In genomic region chr10:118481871-118482270, GRCh38 we compare ENCODE assay signal across 17 cellular contexts.
"Had no signal": no experiment of that assay in that cellular context is flagged by ENCODE, and none has a peak within 500 bp of the region (broad histone marks: within the 10 kb centered on the region; RNA-seq: fewer than 3 reads in every experiment).

No MANE protein-coding gene starts in this region.

- H3K36me3 Mint-ChIP-seq: naive thymus-derived CD4-positive, alpha-beta T cell; stimulated activated naive B cell treated with anti-CD40 and anti-IgM and Interleukin-4, amounts not matched to agents 10 μg/mL and 1 μg/mL and 100 μg/mL, for 72 hours had no signal

- H3K36me3 ChIP-seq: colonic mucosa, heart left ventricle, sigmoid colon, thoracic aorta, transverse colon had no signal

- H3K4me1 ChIP-seq: colonic mucosa, heart left ventricle, sigmoid colon had no signal

- DNase-seq: colonic mucosa; effector CD4-positive, alpha-beta T cell; endodermal cell; heart left ventricle; hippocampal formation; mesendoderm; naive thymus-derived CD4-positive, alpha-beta T cell; posterior cingulate gyrus; sigmoid colon; stimulated activated CD4-positive, alpha-beta T cell treated with anti-CD3 and anti-CD28 coated beads, Interleukin-2, amount 100 ng/mL, for 24 hours; stimulated activated CD4-positive, alpha-beta T cell treated with anti-CD3 and anti-CD28 coated beads, Interleukin-4, amount 100 ng/mL, for 4 hours; stimulated activated naive B cell treated with anti-CD40 and anti-IgM and Interleukin-4, amounts not matched to agents 10 μg/mL and 1 μg/mL and 100 μg/mL, for 72 hours; stimulated activated naive CD8-positive, alpha-beta T cell treated with anti-CD3 and anti-CD28 coated beads, Interleukin-15, amount 100 ng/mL, for 72 hours; transverse colon had no signal

- H3K4me1 Mint-ChIP-seq: endodermal cell; naive thymus-derived CD4-positive, alpha-beta T cell; stimulated activated naive B cell treated with anti-CD40 and anti-IgM and Interleukin-4, amounts not matched to agents 10 μg/mL and 1 μg/mL and 100 μg/mL, for 72 hours; stimulated activated naive CD8-positive, alpha-beta T cell treated with anti-CD3 and anti-CD28 coated beads, Interleukin-15, amount 100 ng/mL, for 72 hours had no signal

- H3K27me3 Mint-ChIP-seq: stimulated activated naive B cell treated with anti-CD40 and anti-IgM and Interleukin-4, amounts not matched to agents 10 μg/mL and 1 μg/mL and 100 μg/mL, for 72 hours had no signal

- H3K9me3 Mint-ChIP-seq: endodermal cell, neural crest cell had no signal

- H3K4me3 ChIP-seq: colonic mucosa, heart left ventricle, sigmoid colon, skin epidermis, thoracic aorta, transverse colon had no signal

- H3K27ac Mint-ChIP-seq: endodermal cell; naive thymus-derived CD4-positive, alpha-beta T cell; stimulated activated naive B cell treated with anti-CD40 and anti-IgM and Interleukin-4, amounts not matched to agents 10 μg/mL and 1 μg/mL and 100 μg/mL, for 72 hours; stimulated activated naive CD8-positive, alpha-beta T cell treated with anti-CD3 and anti-CD28 coated beads, Interleukin-15, amount 100 ng/mL, for 72 hours had no signal

- H3K4me3 Mint-ChIP-seq: endodermal cell; naive thymus-derived CD4-positive, alpha-beta T cell; neural crest cell; stimulated activated naive B cell treated with anti-CD40 and anti-IgM and Interleukin-4, amounts not matched to agents 10 μg/mL and 1 μg/mL and 100 μg/mL, for 72 hours; stimulated activated naive CD8-positive, alpha-beta T cell treated with anti-CD3 and anti-CD28 coated beads, Interleukin-15, amount 100 ng/mL, for 72 hours had no signal

- H3K9me3 ChIP-seq: colonic mucosa, sigmoid colon, thoracic aorta, transverse colon had no signal

- H3K27ac ChIP-seq: colonic mucosa, heart left ventricle, sigmoid colon, skin epidermis, thoracic aorta, transverse colon had no signal

- H3K27me3 ChIP-seq: colonic mucosa, heart left ventricle, sigmoid colon, transverse colon had no signal

- ATAC-seq: heart left ventricle; naive thymus-derived CD4-positive, alpha-beta T cell; stimulated activated naive B cell treated with anti-CD40 and anti-IgM and Interleukin-4, amounts not matched to agents 10 μg/mL and 1 μg/mL and 100 μg/mL, for 72 hours; stimulated activated naive CD8-positive, alpha-beta T cell treated with anti-CD3 and anti-CD28 coated beads, Interleukin-15, amount 100 ng/mL, for 72 hours had no signal
